1 cellular context compared by ENCODE assay signal in genomic region chr7:39735903-39736302, GRCh38.
TF ChIP-seq lines count a peak whose summit lies in the region.

No MANE protein-coding gene starts in this region.

TF ChIP-seq in SK-N-SH treated with all-trans-retinoic acid at 6 μM for 48 hours, 23 proteins besides CTCF, POLR2A, EP300 and RAD21 (continued from another document):
- TF ChIP-seq TSHZ2 (CRISPR knock-in tag; IDR thresholded peaks at IDR 0.05) (no peak), BACH2 (CRISPR knock-in tag; IDR thresholded peaks at IDR 0.05; ENCODE audit: borderline replicate concordance) (no peak), ISL1 (CRISPR knock-in tag; IDR thresholded peaks at IDR 0.05) (no peak), RARB (CRISPR knock-in tag; IDR thresholded peaks at IDR 0.05) (no peak), SNAI2 (CRISPR knock-in tag; IDR thresholded peaks at IDR 0.05) (no peak)
- TF ChIP-seq, protein P1, sequence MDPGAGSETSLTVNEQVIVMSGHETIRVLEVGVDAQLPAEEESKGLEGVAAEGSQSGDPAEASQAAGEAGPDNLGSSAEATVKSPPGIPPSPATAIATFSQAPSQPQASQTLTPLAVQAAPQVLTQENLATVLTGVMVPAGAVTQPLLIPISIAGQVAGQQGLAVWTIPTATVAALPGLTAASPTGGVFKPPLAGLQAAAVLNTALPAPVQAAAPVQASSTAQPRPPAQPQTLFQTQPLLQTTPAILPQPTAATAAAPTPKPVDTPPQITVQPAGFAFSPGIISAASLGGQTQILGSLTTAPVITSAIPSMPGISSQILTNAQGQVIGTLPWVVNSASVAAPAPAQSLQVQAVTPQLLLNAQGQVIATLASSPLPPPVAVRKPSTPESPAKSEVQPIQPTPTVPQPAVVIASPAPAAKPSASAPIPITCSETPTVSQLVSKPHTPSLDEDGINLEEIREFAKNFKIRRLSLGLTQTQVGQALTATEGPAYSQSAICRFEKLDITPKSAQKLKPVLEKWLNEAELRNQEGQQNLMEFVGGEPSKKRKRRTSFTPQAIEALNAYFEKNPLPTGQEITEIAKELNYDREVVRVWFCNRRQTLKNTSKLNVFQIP (CRISPR knock-in tag; IDR thresholded peaks at IDR 0.05; ENCODE audit: borderline replicate concordance, low read depth): no peak
TF ChIP-seq in SK-N-SH treated with all-trans-retinoic acid at 6 μM for 48 hours: peak in this region for 0.
